ENCODE assay signal across 17 cellular contexts in the genomic region with DNA sequence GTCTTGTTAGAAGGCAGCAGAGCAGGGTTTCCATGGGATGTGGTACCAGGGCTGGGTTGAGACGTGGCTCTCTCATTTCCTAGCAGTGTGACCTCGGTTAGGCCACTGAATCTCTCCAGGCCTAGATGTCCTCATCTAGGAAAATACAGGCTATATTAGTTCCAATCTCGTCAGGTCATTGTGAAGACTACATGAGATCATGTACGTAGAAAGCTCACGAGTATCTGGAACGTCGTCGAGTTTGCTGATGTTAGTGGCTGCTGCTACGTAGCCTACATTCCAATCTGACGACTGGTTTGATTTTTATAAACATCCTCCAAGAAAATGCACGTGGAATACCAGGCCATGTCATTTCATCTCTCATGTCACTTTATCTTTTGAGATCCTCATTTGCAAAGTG.
DNase-seq lines count a peak whose midpoint lies in the region; ATAC-seq, FAIRE-seq and TF ChIP-seq lines count a peak whose summit lies in the region.
"Had no signal": no experiment of that assay in that cellular context is flagged by ENCODE, and none has a peak within 500 bp of the region (broad histone marks: within the 10 kb centered on the region; RNA-seq: fewer than 3 reads in every experiment).

No MANE protein-coding gene starts in this region.

- H3K4me3 ChIP-seq in ascending aorta = no peak overlapping the region
- no peak overlapping the region for H3K4me3 ChIP-seq in heart left ventricle
- H3K4me3 ChIP-seq in skeletal muscle tissue (ENCODE audit: low read length in 3 of 3) = no peak overlapping the region

- peak; percentile 83 to 94 (median 86) for ATAC-seq in heart left ventricle
- ATAC-seq in HG03432 (IDR thresholded peaks at IDR 0.05; ENCODE audit: unreplicated experiment) = no peak
- ATAC-seq: activated CD8-positive, alpha-beta T cell treated with anti-CD3 and anti-CD28 coated beads, Interleukin-2, amount 10 ng/mL, durations not matched to agents 7 days and 5 days had no signal

- no peak for FAIRE-seq in H54 (lab: Jason Lieb, UNC)

- H3K4me1 ChIP-seq in ascending aorta (peaks cover 0 to 9% of the 10 kb centered on the region in 2 donors), heart left ventricle (peaks cover 0 to 21% (median 5%) of the 10 kb centered on the region in 12 donors), skeletal muscle tissue (ENCODE audit: control insufficient read depth in 3 of 3, insufficient read depth in 3 of 3, low read length in 3 of 3) (peaks cover 5 to 22% (median 17%) of the 10 kb centered on the region in 3 donors)

- H3K36me3 ChIP-seq in ascending aorta = no peaks in the 10 kb centered on the region
- no peaks in the 10 kb centered on the region for H3K36me3 ChIP-seq in heart left ventricle
- no peaks in the 10 kb centered on the region for H3K36me3 ChIP-seq in skeletal muscle tissue (ENCODE audit: control insufficient read depth in 3 of 3, insufficient read depth in 3 of 3, low read length in 3 of 3)

- peaks cover 0 to 6% of the 10 kb centered on the region in 2 donors for H3K9me3 ChIP-seq in ascending aorta
- peaks cover 0 to 10% (median 0%) of the 10 kb centered on the region in 12 donors for H3K9me3 ChIP-seq in heart left ventricle
- no peaks in the 10 kb centered on the region for H3K9me3 ChIP-seq in skeletal muscle tissue (ENCODE audit: control insufficient read depth in 3 of 3, low read length in 3 of 3)

- DNase-seq in H54 (ENCODE audit: insufficient read length, low spot score) = peak; percentile 17
- no peak for DNase-seq in ascending aorta (ENCODE audit: low spot score in 2 of 2)
- DNase-seq in heart left ventricle = peak in 2 of 5 donors; percentile 27 to 74
- DNase-seq in mucosa of gallbladder (ENCODE audit: low spot score) = no peak
- no peak for DNase-seq in activated CD4-positive, alpha-beta T cell treated with anti-CD3 and anti-CD28 coated beads, Interleukin-2, amount 50 U/mL, for 48 hours
- DNase-seq in DMS 273 (lab: John Stamatoyannopoulos, UW; ENCODE audit: unreplicated experiment) = no peak
- DNase-seq: activated CD8-positive, alpha-beta T cell treated with anti-CD3 and anti-CD28 coated beads, Interleukin-2, amount 10 ng/mL, durations not matched to agents 7 days and 5 days; amygdala; DMS53; effector CD4-positive, alpha-beta T cell; foreskin melanocyte; NCI-H1436; NCI-H446 treated with DMSO at 0.1 percent for 48 hours had no signal

- no peaks in the 10 kb centered on the region for H3K27me3 ChIP-seq in ascending aorta
- no peaks in the 10 kb centered on the region for H3K27me3 ChIP-seq in heart left ventricle
- no peaks in the 10 kb centered on the region for H3K27me3 ChIP-seq in skeletal muscle tissue (ENCODE audit: control insufficient read depth in 3 of 3, insufficient read depth in 3 of 3, low read length in 3 of 3)

- TF ChIP-seq POLR2A in H54 (IDR thresholded peaks at IDR 0.05; ENCODE audit: low read depth, low read length) (no peak), heart left ventricle (IDR thresholded peaks at IDR 0.05) (no peak)

- WGBS in heart left ventricle, 4 donors = 39 to 56% (median 47%) methylated on average over 11 of the region's 11 CpGs

- H3K27ac ChIP-seq in ascending aorta = peak overlapping the region; percentile 12 to 21
- peak overlapping the region; percentile 47 to 99 (median 89) for H3K27ac ChIP-seq in heart left ventricle
- H3K27ac ChIP-seq in skeletal muscle tissue (ENCODE audit: low read depth, low read length) = peak overlapping the region; percentile 90
- H3K27ac ChIP-seq: C4-2B, KMS-11 had no signal

- no peak overlapping the region for H3K9ac ChIP-seq in skeletal muscle tissue (ENCODE audit: low read depth in 1 of 3, low read length in 3 of 3)
- H3K9ac ChIP-seq: KMS-11 had no signal

- no peak for TF ChIP-seq CTCF in ascending aorta (IDR thresholded peaks at IDR 0.05)
- no peak for TF ChIP-seq CTCF in heart left ventricle (IDR thresholded peaks at IDR 0.05)

- intact Hi-C loops in ascending aorta (cut with DNase I) = loop anchor here (5.0 kb wide), 1 partner anchor 47 kb away; no protein-coding TSS in a partner anchor
- intact Hi-C loops in heart left ventricle (cut with DNase I) = loop anchor here in 6 of 10 donors (1.0 to 10.0 kb wide), 6 partner anchors 47 to 354 kb away; no protein-coding TSS in a partner anchor

Comparison
In these comparisons a context has a peak if more than half of its experiments do, and no peak if none do; other contexts are left out.
1. H3K27ac ChIP-seq: peak in every context shown above with its lines; median percentile 90 in skeletal muscle tissue; 89 in heart left ventricle; 16 in ascending aorta.